ENCODE assay signal across 9 cellular contexts in the genomic region with DNA sequence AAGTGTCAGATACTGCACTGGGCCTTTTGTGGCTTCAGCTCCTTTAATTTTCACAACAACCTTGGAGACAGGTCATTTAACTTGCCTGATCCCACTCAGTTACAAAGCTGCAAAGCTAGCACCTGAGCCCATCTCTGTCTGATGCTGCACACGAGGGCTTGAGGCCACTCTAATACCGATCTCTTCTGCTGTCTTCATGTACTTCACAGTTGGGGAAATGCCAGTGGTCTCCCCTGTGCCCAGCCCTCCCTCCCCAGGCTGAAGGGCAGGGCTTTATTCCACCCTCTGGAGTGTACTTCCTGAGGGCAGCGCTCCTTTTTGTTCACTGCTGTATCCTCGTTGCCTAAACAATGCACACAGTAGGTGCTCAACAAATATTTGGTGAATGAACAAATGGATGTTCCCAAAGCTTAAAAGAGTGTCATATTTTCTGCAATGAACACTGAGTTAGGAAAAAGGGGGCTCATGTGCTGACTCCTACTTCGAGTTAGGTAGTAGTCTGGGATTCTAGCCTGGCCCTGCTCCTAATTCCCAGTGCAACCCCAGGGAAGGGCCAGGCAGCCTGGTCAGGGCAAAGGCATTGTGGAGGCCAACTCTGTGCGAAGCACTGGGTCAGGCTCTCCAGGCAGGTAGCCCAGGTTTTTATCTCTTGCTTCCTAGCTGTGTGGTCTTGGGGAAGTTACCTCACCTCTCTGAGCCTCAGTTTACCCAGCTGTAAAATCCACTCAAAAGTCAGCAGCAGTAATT. TPM values are rescaled to one million over a fixed set of nuclear protein-coding genes. Genes with fewer than 3 reads are reported as not detected.
DNase-seq lines count a peak whose midpoint lies in the region; FAIRE-seq and TF ChIP-seq lines count a peak whose summit lies in the region.
"Had no signal": no experiment of that assay in that cellular context is flagged by ENCODE, and none has a peak within 500 bp of the region (broad histone marks: within the 10 kb centered on the region; RNA-seq: fewer than 3 reads in every experiment).

No MANE protein-coding gene starts in this region.

- H3K27me3 Mint-ChIP-seq in activated CD4-positive, alpha-beta memory T cell treated with anti-CD3 and anti-CD28 coated beads, Interleukin-2, amount 10 ng/mL, durations not matched to agents 7 days and 5 days = peaks cover 4% of the 10 kb centered on the region

- peak overlapping the region; percentile 71 for H3K4me3 Mint-ChIP-seq in activated CD4-positive, alpha-beta memory T cell treated with anti-CD3 and anti-CD28 coated beads, Interleukin-2, amount 10 ng/mL, durations not matched to agents 7 days and 5 days

- H3K36me3 ChIP-seq in left ventricle myocardium inferior (no peaks in the 10 kb centered on the region), skeletal muscle tissue (ENCODE audit: control insufficient read depth in 3 of 3, insufficient read depth in 3 of 3, low read length in 3 of 3) (no peaks in the 10 kb centered on the region)

- peaks cover 49% of the 10 kb centered on the region for H3K4me1 Mint-ChIP-seq in activated CD4-positive, alpha-beta memory T cell treated with anti-CD3 and anti-CD28 coated beads, Interleukin-2, amount 10 ng/mL, durations not matched to agents 7 days and 5 days

- H3K27ac ChIP-seq in left ventricle myocardium inferior (replicated peaks) (peak overlapping the region; percentile 83), skeletal muscle tissue (ENCODE audit: low read depth, low read length) (peak overlapping the region; percentile 56)

- H3K4me3 ChIP-seq in left ventricle myocardium inferior = peak overlapping the region; percentile 86
- peak overlapping the region; percentile 62 to 80 (median 72) for H3K4me3 ChIP-seq in skeletal muscle tissue (ENCODE audit: low read length in 3 of 3)

- H3K9me3 ChIP-seq in left ventricle myocardium inferior (replicated peaks) (no peaks in the 10 kb centered on the region), skeletal muscle tissue (ENCODE audit: control insufficient read depth in 3 of 3, low read length in 3 of 3) (no peaks in the 10 kb centered on the region)

- H3K27me3 ChIP-seq in left ventricle myocardium inferior (ENCODE audit: low read depth) = peaks cover 6% of the 10 kb centered on the region
- peaks cover 0 to 6% (median 0%) of the 10 kb centered on the region in 3 donors for H3K27me3 ChIP-seq in skeletal muscle tissue (ENCODE audit: control insufficient read depth in 3 of 3, insufficient read depth in 3 of 3, low read length in 3 of 3)

- CTCF ChIA-PET in activated CD4-positive, alpha-beta memory T cell treated with anti-CD3 and anti-CD28 coated beads, Interleukin-2, amount 10 ng/mL, durations not matched to agents 7 days and 5 days (lab: Charles Lee) = interaction anchor here (0.6 to 0.9 kb wide), 2 partner anchors 136 to 398 kb away, joined by 3 read pairs; no protein-coding TSS in a partner anchor

- intact Hi-C loops in left ventricle myocardium inferior (cut with micrococcal nuclease) = no loop called here

- TF ChIP-seq CTCF in left ventricle myocardium inferior (IDR thresholded peaks at IDR 0.05; ENCODE audit: borderline replicate concordance) = no peak

- H3K4me1 ChIP-seq in left ventricle myocardium inferior (peaks cover 21% of the 10 kb centered on the region), skeletal muscle tissue (ENCODE audit: control insufficient read depth in 3 of 3, insufficient read depth in 3 of 3, low read length in 3 of 3) (peaks cover 6 to 17% (median 9%) of the 10 kb centered on the region in 3 donors)

- peak overlapping the region; percentile 45 to 79 (median 70) for H3K9ac ChIP-seq in skeletal muscle tissue (ENCODE audit: low read depth in 1 of 3, low read length in 3 of 3)

- peak overlapping the region; percentile 64 for H3K27ac Mint-ChIP-seq in activated CD4-positive, alpha-beta memory T cell treated with anti-CD3 and anti-CD28 coated beads, Interleukin-2, amount 10 ng/mL, durations not matched to agents 7 days and 5 days

- peaks cover 18% of the 10 kb centered on the region for H3K36me3 Mint-ChIP-seq in activated CD4-positive, alpha-beta memory T cell treated with anti-CD3 and anti-CD28 coated beads, Interleukin-2, amount 10 ng/mL, durations not matched to agents 7 days and 5 days (ENCODE audit: low read depth)

- DNase-seq in GM19239 (ENCODE audit: insufficient read length, low spot score) = no peak
- no peak for DNase-seq in activated CD4-positive, alpha-beta memory T cell treated with anti-CD3 and anti-CD28 coated beads, Interleukin-2, amount 10 ng/mL, durations not matched to agents 7 days and 5 days
- DNase-seq in left ventricle myocardium inferior = no peak
- no peak for DNase-seq in NCI-H1092 (lab: John Stamatoyannopoulos, UW)
- no peak for DNase-seq in GM03348 (ENCODE audit: low spot score)
- DNase-seq in activated CD4-positive, alpha-beta T cell treated with anti-CD3 and anti-CD28 coated beads, Interleukin-2, amount 50 U/mL, for 1 hour = no peak
- no peak for DNase-seq in NCI-H2227 (lab: John Stamatoyannopoulos, UW; ENCODE audit: unreplicated experiment)

- FAIRE-seq in GM19239 (lab: Jason Lieb, UNC) = peak; percentile 79

- H3K9me3 Mint-ChIP-seq in activated CD4-positive, alpha-beta memory T cell treated with anti-CD3 and anti-CD28 coated beads, Interleukin-2, amount 10 ng/mL, durations not matched to agents 7 days and 5 days = no peaks in the 10 kb centered on the region

- POLR2A ChIA-PET in activated CD4-positive, alpha-beta memory T cell treated with anti-CD3 and anti-CD28 coated beads, Interleukin-2, amount 10 ng/mL, durations not matched to agents 7 days and 5 days (lab: Charles Lee) = interaction anchor here (0.7 to 0.9 kb wide), 2 partner anchors 8 to 83 kb away, joined by 3 read pairs; a partner anchor contains a TSS

RNA-seq across cellular contexts. Expression of a gene that starts 1.1 kb away (rescaled TPM):
- 10 to 100 TPM; 16.3 to 16.9 TPM for total RNA-seq in activated CD4-positive, alpha-beta memory T cell treated with anti-CD3 and anti-CD28 coated beads, Interleukin-2, amount 10 ng/mL, durations not matched to agents 7 days and 5 days
- total RNA-seq in left ventricle myocardium inferior (8.6 TPM), skeletal muscle tissue (2.6 TPM)

RNA-seq across cellular contexts. Expression of a gene that starts 16.4 kb away (rescaled TPM):
- not detected for total RNA-seq in activated CD4-positive, alpha-beta memory T cell treated with anti-CD3 and anti-CD28 coated beads, Interleukin-2, amount 10 ng/mL, durations not matched to agents 7 days and 5 days
- total RNA-seq in left ventricle myocardium inferior (not detected), skeletal muscle tissue (not detected)
- total RNA-seq: T-helper 2 cell treated with Interferon-gamma antibody and Interleukin-4, amounts not matched to agents 100 ng/mL and 5 ng/mL, for 36 hours had no signal
